Comparison of ENCODE assay signal across 12 cellular contexts in genomic region chr14:71815110-71815509, GRCh38.
A peak's percentile ranks its signal among the peaks of the same experiment; 100 is the strongest.
DNase-seq lines count a peak whose midpoint lies in the region; ATAC-seq and TF ChIP-seq lines count a peak whose summit lies in the region.
"Had no signal": no experiment of that assay in that cellular context is flagged by ENCODE, and none has a peak within 500 bp of the region (broad histone marks: within the 10 kb centered on the region; RNA-seq: fewer than 3 reads in every experiment).

No MANE protein-coding gene starts in this region.

- no peaks in the 10 kb centered on the region for H3K36me3 ChIP-seq in HEK293 (ENCODE audit: control insufficient read depth in 2 of 2, insufficient read depth in 1 of 2, low read length in 2 of 2)
- no peaks in the 10 kb centered on the region for H3K36me3 ChIP-seq in neural progenitor cell
- H3K36me3 ChIP-seq in breast epithelium: no peaks in the 10 kb centered on the region

- H3K27ac ChIP-seq in HEK293 (ENCODE audit: extremely low read depth, low read depth, low read length) (no peak overlapping the region), neural progenitor cell (no peak overlapping the region), breast epithelium (no peak overlapping the region)

- no peak for ATAC-seq in stimulated activated naive B cell treated with anti-CD40 and anti-IgM and Interleukin-4, amounts not matched to agents 10 μg/mL and 1 μg/mL and 100 μg/mL, for 72 hours (replicated peaks)
- ATAC-seq in HG02610 (IDR thresholded peaks at IDR 0.05; ENCODE audit: unreplicated experiment): no peak
- ATAC-seq: HepG2 had no signal

- peak overlapping the region; percentile 47 for H3K27ac Mint-ChIP-seq in neural progenitor cell
- no peak overlapping the region for H3K27ac Mint-ChIP-seq in stimulated activated naive B cell treated with anti-CD40 and anti-IgM and Interleukin-4, amounts not matched to agents 10 μg/mL and 1 μg/mL and 100 μg/mL, for 72 hours
- H3K27ac Mint-ChIP-seq: CD14-positive monocyte; CD8-positive, alpha-beta memory T cell had no signal

- TF ChIP-seq POLR2A in breast epithelium (IDR thresholded peaks at IDR 0.05): no peak

- POLR2A ChIA-PET in HEK293 (lab: Yijun Ruan, JAX): no interaction called here

- DNase-seq in AG08396 (ENCODE audit: low spot score) (peak; percentile 6), NCI-H1930 (lab: John Stamatoyannopoulos, UW) (peak; percentile 12 to 54), neural progenitor cell (ENCODE audit: low spot score) (no peak), breast epithelium (ENCODE audit: low spot score in 2 of 2) (no peak)
- DNase-seq in stimulated activated naive B cell treated with anti-CD40 and anti-IgM and Interleukin-4, amounts not matched to agents 10 μg/mL and 1 μg/mL and 100 μg/mL, for 72 hours: no peak
- DNase-seq: Calu3; CD8-positive, alpha-beta memory T cell; DMS 273 treated with DMSO at 0.1 percent for 48 hours had no signal

- peaks cover 9% of the 10 kb centered on the region for H3K9me3 Mint-ChIP-seq in neural progenitor cell
- peaks cover 0 to 4% of the 10 kb centered on the region in 2 donors for H3K9me3 Mint-ChIP-seq in stimulated activated naive B cell treated with anti-CD40 and anti-IgM and Interleukin-4, amounts not matched to agents 10 μg/mL and 1 μg/mL and 100 μg/mL, for 72 hours

- H3K4me3 Mint-ChIP-seq in neural progenitor cell: no peak overlapping the region
- H3K4me3 Mint-ChIP-seq in stimulated activated naive B cell treated with anti-CD40 and anti-IgM and Interleukin-4, amounts not matched to agents 10 μg/mL and 1 μg/mL and 100 μg/mL, for 72 hours: no peak overlapping the region
- H3K4me3 Mint-ChIP-seq: CD8-positive, alpha-beta memory T cell had no signal

- H3K9ac ChIP-seq in neural progenitor cell: no peak overlapping the region

- peak overlapping the region; percentile 5 for H2AFZ ChIP-seq in neural progenitor cell (replicated peaks)

- no peaks in the 10 kb centered on the region for H3K36me3 Mint-ChIP-seq in neural progenitor cell
- H3K36me3 Mint-ChIP-seq in stimulated activated naive B cell treated with anti-CD40 and anti-IgM and Interleukin-4, amounts not matched to agents 10 μg/mL and 1 μg/mL and 100 μg/mL, for 72 hours: no peaks in the 10 kb centered on the region
- H3K36me3 Mint-ChIP-seq: CD14-positive monocyte; CD8-positive, alpha-beta memory T cell had no signal

- H4K20me1 ChIP-seq in neural progenitor cell (ENCODE audit: low read depth): no peaks in the 10 kb centered on the region

- intact Hi-C loops in breast epithelium (cut with DNase I; ENCODE audit: low total_unique reads): no loop called here

- peaks cover 8% of the 10 kb centered on the region for H3K27me3 Mint-ChIP-seq in neural progenitor cell (ENCODE audit: insufficient read depth, low read depth)
- H3K27me3 Mint-ChIP-seq in stimulated activated naive B cell treated with anti-CD40 and anti-IgM and Interleukin-4, amounts not matched to agents 10 μg/mL and 1 μg/mL and 100 μg/mL, for 72 hours: peaks cover 17 to 26% of the 10 kb centered on the region in 2 donors

- H3F3A ChIP-seq in neural progenitor cell (ENCODE audit: low read depth): no peaks in the 10 kb centered on the region

- H3K79me2 ChIP-seq in neural progenitor cell (ENCODE audit: low read depth): no peaks in the 10 kb centered on the region

- CTCF ChIA-PET in HEK293 (lab: Yijun Ruan, JAX): interaction anchor here (1.2 kb wide), 1 partner anchor 63 kb away, joined by 3 read pairs; no protein-coding TSS in a partner anchor

- H3K4me3 ChIP-seq in HEK293 (ENCODE audit: low read depth, low read length) (no peak overlapping the region), neural progenitor cell (no peak overlapping the region), breast epithelium (no peak overlapping the region)

- H3K4me1 ChIP-seq in HEK293 (ENCODE audit: control insufficient read depth, insufficient read depth, low read length): no peaks in the 10 kb centered on the region
- H3K4me1 ChIP-seq in neural progenitor cell: no peaks in the 10 kb centered on the region
- H3K4me1 ChIP-seq in breast epithelium: no peaks in the 10 kb centered on the region

- H3K4me1 Mint-ChIP-seq in neural progenitor cell: peaks cover 7% of the 10 kb centered on the region
- peaks cover 0 to 3% of the 10 kb centered on the region in 2 donors for H3K4me1 Mint-ChIP-seq in stimulated activated naive B cell treated with anti-CD40 and anti-IgM and Interleukin-4, amounts not matched to agents 10 μg/mL and 1 μg/mL and 100 μg/mL, for 72 hours
- H3K4me1 Mint-ChIP-seq: CD14-positive monocyte; CD8-positive, alpha-beta memory T cell had no signal

- no peak for TF ChIP-seq CTCF in HEK293 (tag by site-specific recombination; IDR thresholded peaks at IDR 0.05)
- TF ChIP-seq CTCF in neural progenitor cell (IDR thresholded peaks at IDR 0.05): no peak
- no peak for TF ChIP-seq CTCF in breast epithelium (IDR thresholded peaks at IDR 0.05)

- H3K4me2 ChIP-seq in neural progenitor cell: no peak overlapping the region

- H3K9me3 ChIP-seq in HEK293 (ENCODE audit: control insufficient read depth, insufficient read depth, low read depth, low read length): no peaks in the 10 kb centered on the region
- no peaks in the 10 kb centered on the region for H3K9me3 ChIP-seq in neural progenitor cell (ENCODE audit: low read depth)
- H3K9me3 ChIP-seq in breast epithelium: no peaks in the 10 kb centered on the region

- H3K27me3 ChIP-seq in neural progenitor cell (no peaks in the 10 kb centered on the region), breast epithelium (no peaks in the 10 kb centered on the region)

TF ChIP-seq in HEK293, 187 proteins besides CTCF, POLR2A, EP300 and RAD21:
- TF ChIP-seq ZNF302 (tag by site-specific recombination; IDR thresholded peaks at IDR 0.05; ENCODE audit: low read depth) (no peak), ZNF169 (tag by site-specific recombination; IDR thresholded peaks at IDR 0.05) (no peak), ZNF274 (IDR thresholded peaks at IDR 0.05; ENCODE audit: low read length) (no peak), ZNF274 (tag by site-specific recombination; IDR thresholded peaks at IDR 0.05; ENCODE audit: borderline replicate concordance) (no peak), ZIC2 (tag by site-specific recombination; IDR thresholded peaks at IDR 0.05) (peak; percentile 60)

Comparison
In these comparisons a context has a peak if more than half of its experiments do, and no peak if none do; other contexts are left out.
1. DNase-seq: peak in AG08396 (single experiment) and NCI-H1930 (2 of 2); none in neural progenitor cell (single experiment), stimulated activated naive B cell treated with anti-CD40 and anti-IgM and Interleukin-4, amounts not matched to agents 10 μg/mL and 1 μg/mL and 100 μg/mL, for 72 hours (single experiment) and breast epithelium (0 of 2).